ENCODE assay signal across 18 cellular contexts in the genomic region with DNA sequence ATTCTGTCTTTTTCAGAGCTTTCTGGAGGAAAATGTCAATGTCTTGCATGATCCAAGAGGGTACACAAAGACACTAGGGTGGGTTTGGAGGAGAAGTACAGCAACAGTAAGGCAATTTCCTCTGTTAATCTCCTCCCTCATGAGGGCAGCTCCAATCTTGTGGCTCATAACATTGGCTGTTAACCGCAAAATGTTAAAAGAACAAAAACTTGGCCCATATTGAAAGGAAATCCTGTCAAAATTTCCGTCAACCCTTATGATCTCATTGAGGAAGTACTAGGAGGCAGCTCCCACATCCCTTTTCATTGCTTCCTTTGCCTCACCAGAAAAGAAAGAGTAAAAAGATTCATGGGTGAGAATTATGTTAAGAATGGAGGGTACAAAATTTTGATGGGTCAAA. TPM values are rescaled to one million over a fixed set of nuclear protein-coding genes. Genes with fewer than 3 reads are reported as not detected.
DNase-seq lines count a peak whose midpoint lies in the region; ATAC-seq and TF ChIP-seq lines count a peak whose summit lies in the region.
"Had no signal": no experiment of that assay in that cellular context is flagged by ENCODE, and none has a peak within 500 bp of the region (broad histone marks: within the 10 kb centered on the region; RNA-seq: fewer than 3 reads in every experiment).

No MANE protein-coding gene starts in this region.

- 67 to 75% methylated on average over 2 of the region's 2 CpGs for WGBS in body of pancreas, 2 donors

- peaks cover 11% of the 10 kb centered on the region for H3K4me1 Mint-ChIP-seq in type B pancreatic cell (ENCODE audit: unreplicated experiment)
- H3K4me1 Mint-ChIP-seq: activated naive CD4-positive, alpha-beta T cell treated with anti-CD3 and anti-CD28 coated beads, Interleukin-2, amount 10 ng/mL, durations not matched to agents 7 days and 5 days had no signal

- no peaks in the 10 kb centered on the region for H3K4me1 ChIP-seq in body of pancreas
- H3K4me1 ChIP-seq: testis had no signal

- DNase-seq in DMS153 (lab: John Stamatoyannopoulos, UW) = peak; percentile 11
- no peak for DNase-seq in DMS153 treated with DMSO at 0.1 percent for 48 hours (lab: John Stamatoyannopoulos, UW; ENCODE audit: unreplicated experiment)
- DNase-seq in body of pancreas = no peak
- DNase-seq in left ventricle myocardium superior = no peak
- no peak for DNase-seq in type B pancreatic cell (ENCODE audit: extremely low spot score, unreplicated experiment)
- no peak for DNase-seq in ureter (ENCODE audit: low spot score)
- no peak for DNase-seq in stimulated activated naive CD4-positive, alpha-beta T cell (lab: John Stamatoyannopoulos, UW)
- DNase-seq: activated CD8-positive, alpha-beta T cell treated with anti-CD3 and anti-CD28 coated beads for 36 hours; activated naive CD4-positive, alpha-beta T cell treated with anti-CD3 and anti-CD28 coated beads, Interleukin-2, amount 10 ng/mL, durations not matched to agents 7 days and 5 days; Calu3; cortex of kidney; NCI-H1694 treated with DMSO at 0.1 percent for 48 hours; T-helper 1 cell; testis had no signal

- H3K36me3 Mint-ChIP-seq in type B pancreatic cell = no peaks in the 10 kb centered on the region
- H3K36me3 Mint-ChIP-seq: activated naive CD4-positive, alpha-beta T cell treated with anti-CD3 and anti-CD28 coated beads, Interleukin-2, amount 10 ng/mL, durations not matched to agents 7 days and 5 days had no signal

- no peak for TF ChIP-seq POLR2A in body of pancreas (IDR thresholded peaks at IDR 0.05)

- intact Hi-C loops in body of pancreas (cut with DNase I) = no loop called here
- intact Hi-C loops in left ventricle myocardium superior (cut with micrococcal nuclease) = no loop called here

- TF ChIP-seq CTCF in body of pancreas (IDR thresholded peaks at IDR 0.05) (no peak), type B pancreatic cell (conservative IDR thresholded peaks at IDR 0.05) (no peak)

- peak; percentile 30 for ATAC-seq in body of pancreas
- ATAC-seq in left ventricle myocardium superior = peak; percentile 78
- no peak for ATAC-seq in HG02610 (IDR thresholded peaks at IDR 0.05; ENCODE audit: unreplicated experiment)
- ATAC-seq: activated CD8-positive, alpha-beta T cell treated with anti-CD3 and anti-CD28 coated beads for 36 hours had no signal

- H3K9me3 ChIP-seq in body of pancreas = no peaks in the 10 kb centered on the region
- H3K9me3 ChIP-seq: testis had no signal

- peak overlapping the region in 1 of 4 donors; percentile 74 for H3K27ac ChIP-seq in body of pancreas
- H3K27ac ChIP-seq: 22Rv1, testis had no signal

- no peak overlapping the region for H3K4me3 ChIP-seq in body of pancreas
- H3K4me3 ChIP-seq: testis had no signal

- no peaks in the 10 kb centered on the region for H3K27me3 ChIP-seq in body of pancreas
- H3K27me3 ChIP-seq: testis had no signal

- no peaks in the 10 kb centered on the region for H3K27me3 Mint-ChIP-seq in type B pancreatic cell
- H3K27me3 Mint-ChIP-seq: activated CD8-positive, alpha-beta T cell treated with anti-CD3 and anti-CD28 coated beads for 36 hours; activated naive CD4-positive, alpha-beta T cell treated with anti-CD3 and anti-CD28 coated beads, Interleukin-2, amount 10 ng/mL, durations not matched to agents 7 days and 5 days had no signal

- no peaks in the 10 kb centered on the region for H3K36me3 ChIP-seq in body of pancreas (replicated peaks in 1 of 2; ENCODE audit: insufficient read depth in 1 of 2, low read depth in 2 of 2)

- no peak overlapping the region for H3K4me3 Mint-ChIP-seq in type B pancreatic cell
- H3K4me3 Mint-ChIP-seq: activated CD8-positive, alpha-beta T cell treated with anti-CD3 and anti-CD28 coated beads for 36 hours; activated naive CD4-positive, alpha-beta T cell treated with anti-CD3 and anti-CD28 coated beads, Interleukin-2, amount 10 ng/mL, durations not matched to agents 7 days and 5 days had no signal

- peak overlapping the region; percentile 94 for H3K27ac Mint-ChIP-seq in type B pancreatic cell
- H3K27ac Mint-ChIP-seq: activated CD8-positive, alpha-beta T cell treated with anti-CD3 and anti-CD28 coated beads for 36 hours; activated naive CD4-positive, alpha-beta T cell treated with anti-CD3 and anti-CD28 coated beads, Interleukin-2, amount 10 ng/mL, durations not matched to agents 7 days and 5 days had no signal

- H3K9me3 Mint-ChIP-seq in type B pancreatic cell = peaks cover 7% of the 10 kb centered on the region
- H3K9me3 Mint-ChIP-seq: activated CD8-positive, alpha-beta T cell treated with anti-CD3 and anti-CD28 coated beads for 36 hours had no signal

RNA-seq across cellular contexts. Expression of a gene that starts 11.6 kb away (rescaled TPM):
- total RNA-seq in body of pancreas = under 1 TPM in 1 of 2 donors, not detected in 1; 0.52 TPM
- total RNA-seq in left ventricle myocardium superior = 0.20 TPM
- total RNA-seq in type B pancreatic cell (ENCODE audit: low replicate concordance) = 0.80 and 3.9 TPM in 2 replicates
- 3.7 TPM for total RNA-seq in ureter
- total RNA-seq: activated CD8-positive, alpha-beta T cell treated with anti-CD3 and anti-CD28 coated beads for 36 hours; mucosa of gallbladder; renal cortical epithelial cell had no signal
